Comparison of ENCODE assay signal across 27 cellular contexts in the genomic region with DNA sequence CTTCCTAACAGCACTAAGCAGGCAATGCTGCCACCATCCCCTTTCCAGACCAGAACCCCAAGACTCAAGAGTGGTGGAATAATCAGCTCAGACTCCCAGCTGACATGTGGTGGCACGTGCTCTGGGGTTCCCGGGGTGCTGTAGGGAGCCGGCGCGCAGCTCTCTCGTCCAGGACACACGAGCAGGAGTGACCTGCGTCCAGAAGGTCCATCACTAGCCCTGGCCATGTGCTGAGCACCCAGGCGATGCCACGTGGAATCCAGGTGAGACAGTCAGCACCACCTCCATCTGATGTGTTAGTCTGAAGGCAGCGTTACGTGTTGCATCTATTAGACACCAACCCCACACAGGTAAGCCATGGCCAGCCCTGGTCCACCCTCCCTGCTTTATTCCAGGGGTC.
A peak's percentile ranks its signal among the peaks of the same experiment; 100 is the strongest.
DNase-seq lines count a peak whose midpoint lies in the region; ATAC-seq, FAIRE-seq and TF ChIP-seq lines count a peak whose summit lies in the region.
"Had no signal": no experiment of that assay in that cellular context is flagged by ENCODE, and none has a peak within 500 bp of the region (broad histone marks: within the 10 kb centered on the region; RNA-seq: fewer than 3 reads in every experiment).

No MANE protein-coding gene starts in this region.

- no peak overlapping the region for H2BK15ac ChIP-seq in H1 (ENCODE audit: low read length)

- peak overlapping the region; percentile 28 for H3K27ac ChIP-seq in cardiac muscle cell
- H3K27ac ChIP-seq in H1 (ENCODE audit: low read depth, low read length), result 0 out of 2 replicates have a peak overlapping the region, but pooled peaks have one; percentile 0
- H3K27ac ChIP-seq in vagina, result peak overlapping the region; percentile 23
- H3K27ac ChIP-seq: epithelial cell of prostate, sigmoid colon, SK-N-MC, upper lobe of right lung had no signal

- H3K27me3 Mint-ChIP-seq in neural crest cell (ENCODE audit: low read depth), result no peaks in the 10 kb centered on the region
- H3K27me3 Mint-ChIP-seq in activated CD4-positive, alpha-beta T cell treated with anti-CD3 and anti-CD28 coated beads, Interleukin-2, amount 10 ng/mL, durations not matched to agents 7 days and 5 days, result no peaks in the 10 kb centered on the region
- H3K27me3 Mint-ChIP-seq: central memory CD8-positive, alpha-beta T cell; naive B cell; T-helper 17 cell had no signal

- peak overlapping the region; percentile 75 for H3K27ac Mint-ChIP-seq in neural crest cell (ENCODE audit: unreplicated experiment)
- no peak overlapping the region for H3K27ac Mint-ChIP-seq in activated CD4-positive, alpha-beta T cell treated with anti-CD3 and anti-CD28 coated beads, Interleukin-2, amount 10 ng/mL, durations not matched to agents 7 days and 5 days
- H3K27ac Mint-ChIP-seq: activated T-helper 1 cell treated with anti-CD3 and anti-CD28 coated beads, Interleukin-12 subunit alpha, Interleukin-12 subunit beta, Interleukin-2, Interleukin-4 antibody, amounts not matched to agents 30 ng/mL and 10 ng/mL and 1 ng/mL, durations not matched to agents 14 hours and 24 hours and 36 hours had no signal

- peaks cover 21% of the 10 kb centered on the region for H3K36me3 Mint-ChIP-seq in neural crest cell (ENCODE audit: low read depth)
- peaks cover 3% of the 10 kb centered on the region for H3K36me3 Mint-ChIP-seq in activated CD4-positive, alpha-beta T cell treated with anti-CD3 and anti-CD28 coated beads, Interleukin-2, amount 10 ng/mL, durations not matched to agents 7 days and 5 days (ENCODE audit: low read depth)

- peaks cover 35% of the 10 kb centered on the region for H3K4me1 Mint-ChIP-seq in neural crest cell
- H3K4me1 Mint-ChIP-seq in activated CD4-positive, alpha-beta T cell treated with anti-CD3 and anti-CD28 coated beads, Interleukin-2, amount 10 ng/mL, durations not matched to agents 7 days and 5 days, result no peaks in the 10 kb centered on the region

- no peak overlapping the region for H3K23ac ChIP-seq in H1 (ENCODE audit: insufficient read length)

- no peak overlapping the region for H2BK120ac ChIP-seq in H1 (replicated peaks; ENCODE audit: low read depth, low read length)

- POLR2A ChIA-PET in H1 (lab: Charles Lee; ENCODE audit: partially characterized antibody), result interaction anchor here (1.2 to 1.6 kb wide), 2 partner anchors 10 to 26 kb away, joined by 4 read pairs; no protein-coding TSS in a partner anchor
- POLR2A ChIA-PET in activated CD4-positive, alpha-beta T cell treated with anti-CD3 and anti-CD28 coated beads, Interleukin-2, amount 10 ng/mL, durations not matched to agents 7 days and 5 days (lab: Charles Lee), result no interaction called here

- no peak overlapping the region for H3K4me3 ChIP-seq in cardiac muscle cell
- H3K4me3 ChIP-seq in H1 (ENCODE audit: extremely low read depth in 1 of 4, insufficient read depth in 2 of 4, low read depth in 3 of 4, low read length in 4 of 4), result no peak overlapping the region
- no peak overlapping the region for H3K4me3 ChIP-seq in vagina
- H3K4me3 ChIP-seq: sigmoid colon, SK-N-MC, upper lobe of right lung had no signal

- no peak overlapping the region for H3K4me3 Mint-ChIP-seq in neural crest cell
- H3K4me3 Mint-ChIP-seq in activated CD4-positive, alpha-beta T cell treated with anti-CD3 and anti-CD28 coated beads, Interleukin-2, amount 10 ng/mL, durations not matched to agents 7 days and 5 days, result no peak overlapping the region
- H3K4me3 Mint-ChIP-seq: activated T-helper 1 cell treated with anti-CD3 and anti-CD28 coated beads, Interleukin-12 subunit alpha, Interleukin-12 subunit beta, Interleukin-2, Interleukin-4 antibody, amounts not matched to agents 30 ng/mL and 10 ng/mL and 1 ng/mL, durations not matched to agents 14 hours and 24 hours and 36 hours; central memory CD8-positive, alpha-beta T cell; naive B cell; T-helper 17 cell had no signal

- peaks cover 22% of the 10 kb centered on the region for H3K79me1 ChIP-seq in H1 (ENCODE audit: low read depth, low read length)

- H3K9ac ChIP-seq in H1 (replicated peaks in 1 of 4; ENCODE audit: extremely low read depth in 1 of 4, low read depth in 3 of 4, low read length in 3 of 4), result no peak overlapping the region

- intact Hi-C loops in left ventricle myocardium superior (cut with micrococcal nuclease) (no loop called here), vagina (cut with DNase I) (no loop called here)

- H3K4me1 ChIP-seq in cardiac muscle cell (ENCODE audit: low read depth) (peaks cover 5% of the 10 kb centered on the region), H1 (replicated peaks in 1 of 4; ENCODE audit: control insufficient read depth in 3 of 4, insufficient read depth in 4 of 4, low read length in 3 of 4) (peaks cover 0 to 6% (median 0%) of the 10 kb centered on the region in 4 experiments; a peak in 2 of 7 replicates), vagina (peaks cover 75% of the 10 kb centered on the region)
- H3K4me1 ChIP-seq: Caco-2 had no signal

- H2BK5ac ChIP-seq in H1 (ENCODE audit: low read depth, low read length), result no peak overlapping the region

- 0 out of 2 replicates have a peak overlapping the region, but pooled peaks have one; percentile 65 for H2AK5ac ChIP-seq in H1 (ENCODE audit: low read depth, low read length)

- no peak for TF ChIP-seq RAD21 in H1 (IDR thresholded peaks at IDR 0.05 in 1 of 2, conservative IDR thresholded peaks at IDR 0.05 in 1 of 2; ENCODE audit: low read depth in 2 of 2, low read length in 2 of 2)

- H3K79me2 ChIP-seq in H1 (ENCODE audit: control insufficient read depth in 1 of 2, insufficient read depth in 2 of 2, low read length in 2 of 2), result peaks cover 0 to 28% of the 10 kb centered on the region in 2 experiments; a peak in 2 of 4 replicates

- CTCF ChIA-PET in H1 (lab: Charles Lee; ENCODE audit: partially characterized antibody), result interaction anchor here (0.9 to 2.9 kb wide), 7 partner anchors 9 to 370 kb away, joined by 3 to 9 read pairs (median 4); no protein-coding TSS in a partner anchor
- CTCF ChIA-PET in activated CD4-positive, alpha-beta T cell treated with anti-CD3 and anti-CD28 coated beads, Interleukin-2, amount 10 ng/mL, durations not matched to agents 7 days and 5 days (lab: Charles Lee), result interaction anchor here (1.8 kb wide), 1 partner anchor 8 kb away, joined by 4 read pairs; no protein-coding TSS in a partner anchor

- no peak overlapping the region for H3K14ac ChIP-seq in H1 (ENCODE audit: insufficient read length)

- H3K56ac ChIP-seq in H1 (replicated peaks; ENCODE audit: insufficient read length, low read depth, low read length), result no peak overlapping the region

- no peak overlapping the region for H3K18ac ChIP-seq in H1 (ENCODE audit: extremely low read depth, low read length)

- ATAC-seq in left ventricle myocardium superior (no peak), HG03354 (IDR thresholded peaks at IDR 0.05; ENCODE audit: poor library complexity, severe bottlenecking, unreplicated experiment) (no peak), HG03521 (IDR thresholded peaks at IDR 0.05; ENCODE audit: unreplicated experiment) (no peak)
- ATAC-seq: activated naive CD4-positive, alpha-beta T cell treated with anti-CD3 and anti-CD28 coated beads, Interleukin-2, amount 50 U/mL, for 72 hours; T-helper 17 cell; upper lobe of right lung had no signal

- DNase-seq in cardiac muscle cell (ENCODE audit: low read depth in 1 of 2, low spot score in 1 of 2) (no peak), left ventricle myocardium superior (no peak), H1 (ENCODE audit: low read depth in 1 of 2, low spot score in 2 of 2) (no peak), neural crest cell (ENCODE audit: low read depth, low spot score) (no peak), vagina (ENCODE audit: extremely low spot score in 2 of 2) (peak in 1 of 2 donors; percentile 69)
- no peak for DNase-seq in activated CD4-positive, alpha-beta T cell treated with anti-CD3 and anti-CD28 coated beads, Interleukin-2, amount 10 ng/mL, durations not matched to agents 7 days and 5 days
- DNase-seq: activated CD4-positive, alpha-beta T cell treated with anti-CD3 and anti-CD28 coated beads for 4 hours; anterior cingulate cortex; Caco-2; DMS79 treated with DMSO at 0.1 percent for 48 hours; GOT3; Karpas-422; naive B cell; NCI-H1694 treated with DMSO at 0.1 percent for 48 hours; NCI-H2171 treated with DMSO at 0.1 percent for 48 hours; NCI-H524; sigmoid colon; T-helper 17 cell; upper lobe of right lung had no signal

- H4K91ac ChIP-seq in H1 (replicated peaks; ENCODE audit: insufficient read length, low read length), result no peak overlapping the region

- TF ChIP-seq EP300 in H1 (IDR thresholded peaks at IDR 0.05; ENCODE audit: borderline replicate concordance in 1 of 2, low read depth in 2 of 2, low read length in 2 of 2), result no peak

- H4K5ac ChIP-seq in H1 (ENCODE audit: insufficient read length, low read depth, low read length), result no peak overlapping the region

- no peak overlapping the region for H2BK20ac ChIP-seq in H1 (ENCODE audit: low read length)

- H3K9me3 Mint-ChIP-seq in neural crest cell, result no peaks in the 10 kb centered on the region
- H3K9me3 Mint-ChIP-seq in activated CD4-positive, alpha-beta T cell treated with anti-CD3 and anti-CD28 coated beads, Interleukin-2, amount 10 ng/mL, durations not matched to agents 7 days and 5 days, result no peaks in the 10 kb centered on the region
- H3K9me3 Mint-ChIP-seq: activated naive CD4-positive, alpha-beta T cell treated with anti-CD3 and anti-CD28 coated beads, Interleukin-2, amount 50 U/mL, for 72 hours; activated T-helper 1 cell treated with anti-CD3 and anti-CD28 coated beads, Interleukin-12 subunit alpha, Interleukin-12 subunit beta, Interleukin-2, Interleukin-4 antibody, amounts not matched to agents 30 ng/mL and 10 ng/mL and 1 ng/mL, durations not matched to agents 14 hours and 24 hours and 36 hours; central memory CD8-positive, alpha-beta T cell; naive B cell had no signal

- H4K20me1 ChIP-seq in H1 (replicated peaks in 1 of 2; ENCODE audit: control insufficient read depth in 1 of 2, insufficient read depth in 2 of 2, low read length in 2 of 2), result peaks cover 24 to 27% of the 10 kb centered on the region in 2 experiments

- 97% methylated on average over 12 of the region's 12 CpGs; no CpG with 5 or more reads in 1 of the 2 experiments for WGBS in H1 (ENCODE audit: extremely low coverage in 1 of 2, insufficient coverage in 1 of 2, insufficient read length in 1 of 2, insufficient replicate concordance in 2 of 2, low coverage in 1 of 2, low lambda C conversion rate in 2 of 2, missing lambda C conversion rate in 1 of 2), 2 experiments

- H3K9me3 ChIP-seq in cardiac muscle cell (ENCODE audit: low read depth) (no peaks in the 10 kb centered on the region), H1 (ENCODE audit: insufficient read depth in 2 of 2, low read depth in 1 of 2, low read length in 1 of 2) (no peaks in the 10 kb centered on the region), vagina (no peaks in the 10 kb centered on the region)
- H3K9me3 ChIP-seq: Caco-2, sigmoid colon, upper lobe of right lung had no signal

- H3K23me2 ChIP-seq in H1 (ENCODE audit: low read depth, low read length), result no peaks in the 10 kb centered on the region

- TF ChIP-seq CTCF in cardiac muscle cell (IDR thresholded peaks at IDR 0.05; ENCODE audit: low read depth, low read length) (no peak), H1 (IDR thresholded peaks at IDR 0.05; ENCODE audit: control extremely low read depth in 1 of 3, insufficient read depth in 1 of 3, low read depth in 1 of 3, low read length in 3 of 3) (no peak), neural crest cell (conservative IDR thresholded peaks at IDR 0.05) (no peak), vagina (IDR thresholded peaks at IDR 0.05) (no peak)

- H4K8ac ChIP-seq in H1 (ENCODE audit: extremely low read depth, insufficient read depth, low read length), result no peak overlapping the region

- H3K27me3 ChIP-seq in cardiac muscle cell (no peaks in the 10 kb centered on the region), H1 (replicated peaks in 1 of 4; ENCODE audit: control insufficient read depth in 3 of 4, extremely low read depth in 1 of 4, insufficient read depth in 3 of 4, low read length in 3 of 4) (no peaks in the 10 kb centered on the region), vagina (no peaks in the 10 kb centered on the region)
- H3K27me3 ChIP-seq: sigmoid colon, upper lobe of right lung had no signal

- no peak for FAIRE-seq in H1 (lab: Jason Lieb, UNC)
- FAIRE-seq: GM18507 had no signal

- H2AFZ ChIP-seq in H1 (ENCODE audit: low read length), result no peak overlapping the region

- no peak overlapping the region for H2BK12ac ChIP-seq in H1 (ENCODE audit: low read depth, low read length)

- H3K4ac ChIP-seq in H1 (replicated peaks; ENCODE audit: insufficient read length, low read depth, low read length), result no peak overlapping the region

- H3K36me3 ChIP-seq in cardiac muscle cell (peaks cover 17% of the 10 kb centered on the region), H1 (ENCODE audit: control insufficient read depth in 2 of 4, insufficient read depth in 4 of 4, low read length in 3 of 4) (peaks cover 0 to 14% (median 0%) of the 10 kb centered on the region in 4 experiments; a peak in 4 of 8 replicates), vagina (peaks cover 0 to 13% of the 10 kb centered on the region in 2 donors)

- TF ChIP-seq POLR2A in H1 (IDR thresholded peaks at IDR 0.05; ENCODE audit: control extremely low read depth in 1 of 2, low read depth in 2 of 2, low read length in 2 of 2) (no peak), vagina (IDR thresholded peaks at IDR 0.05) (no peak)

- no peak overlapping the region for H3K4me2 ChIP-seq in H1 (ENCODE audit: insufficient read depth in 1 of 2, low read depth in 2 of 2, low read length in 2 of 2)
